23 cellular contexts compared by ENCODE assay signal in the genomic region with DNA sequence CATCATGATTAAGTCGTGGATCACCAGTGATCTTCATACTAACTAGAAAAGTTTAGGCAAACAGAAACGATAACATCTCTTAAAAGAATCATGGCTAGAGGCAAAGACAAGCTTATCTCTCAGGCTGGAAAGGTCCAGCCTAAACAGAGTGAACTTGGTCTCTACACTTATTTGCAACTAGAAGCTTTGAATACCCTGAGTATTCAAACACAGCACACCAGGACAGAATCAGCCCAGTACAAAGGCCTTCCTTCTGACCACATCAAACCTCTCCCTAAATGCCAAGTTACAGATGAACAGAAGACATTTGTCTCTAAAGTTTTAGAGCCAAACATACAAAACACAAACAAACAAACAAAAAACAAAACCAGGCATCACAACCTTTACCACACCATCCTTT. TPM values are rescaled to one million over a fixed set of nuclear protein-coding genes. Genes with fewer than 3 reads are reported as not detected.
"Had no signal": no experiment of that assay in that cellular context is flagged by ENCODE, and none has a peak within 500 bp of the region (broad histone marks: within the 10 kb centered on the region; RNA-seq: fewer than 3 reads in every experiment).

No MANE protein-coding gene starts in this region.

- DNase-seq: activated CD4-positive, alpha-beta T cell treated with anti-CD3 and anti-CD28 coated beads for 4 hours; activated CD8-positive, alpha-beta T cell treated with anti-CD3 and anti-CD28 coated beads for 36 hours; activated effector memory CD4-positive, alpha-beta T cell treated with anti-CD3 and anti-CD28 coated beads, Interleukin-2, amount 50 U/mL, for 16 hours; activated T-cell treated with anti-CD3 and anti-CD28 coated beads, Interleukin-2, amount 50 U/mL, for 48 hours; esophagus squamous epithelium; head of caudate nucleus; midbrain; naive thymus-derived CD4-positive, alpha-beta T cell; small intestine; stimulated activated CD4-positive, alpha-beta T cell treated with anti-CD3 and anti-CD28 coated beads, Interleukin-4, amount 100 ng/mL, for 4 hours; stimulated activated CD8-positive, alpha-beta memory T cell treated with anti-CD3 and anti-CD28 coated beads, Interleukin-4, amount 100 ng/mL, for 48 hours; stimulated activated naive CD4-positive, alpha-beta T cell treated with Interleukin-2 at 50 U/mL for 16 hours; substantia nigra had no signal

- H3K27me3 ChIP-seq: esophagus squamous epithelium, right atrium auricular region, tibial nerve had no signal

- H3K9me3 Mint-ChIP-seq: activated naive CD4-positive, alpha-beta T cell treated with anti-CD3 and anti-CD28 coated beads, Interleukin-2, amount 50 U/mL, for 24 hours had no signal

- H3K27me3 Mint-ChIP-seq: activated CD8-positive, alpha-beta T cell treated with anti-CD3 and anti-CD28 coated beads for 36 hours; activated naive CD4-positive, alpha-beta T cell treated with anti-CD3 and anti-CD28 coated beads, Interleukin-2, amount 50 U/mL, for 24 hours; brain; central memory CD8-positive, alpha-beta T cell had no signal

- ATAC-seq: activated CD8-positive, alpha-beta T cell treated with anti-CD3 and anti-CD28 coated beads for 36 hours; naive thymus-derived CD4-positive, alpha-beta T cell; SK-N-SH treated with all-trans-retinoic acid at 6 μM for 48 hours had no signal

- H3K9me3 ChIP-seq: esophagus squamous epithelium, right atrium auricular region, tibial nerve had no signal

- FAIRE-seq: small intestine had no signal

- H3K27ac Mint-ChIP-seq: activated CD8-positive, alpha-beta T cell treated with anti-CD3 and anti-CD28 coated beads for 36 hours; activated naive CD4-positive, alpha-beta T cell treated with anti-CD3 and anti-CD28 coated beads, Interleukin-2, amount 50 U/mL, for 24 hours; naive thymus-derived CD4-positive, alpha-beta T cell; T-helper 1 cell treated with Interleukin-12 subunit alpha and Interleukin-12 subunit beta and Interleukin-4 antibody, amounts not matched to agents 30 μg/mL and 1 μg/mL, for 36 hours had no signal

- H3K4me1 ChIP-seq: right atrium auricular region, tibial nerve had no signal

- H3K4me3 ChIP-seq: coronary artery, esophagus squamous epithelium, lung, right atrium auricular region, tibial nerve had no signal

- H3K4me3 Mint-ChIP-seq: activated CD8-positive, alpha-beta T cell treated with anti-CD3 and anti-CD28 coated beads for 36 hours; activated naive CD4-positive, alpha-beta T cell treated with anti-CD3 and anti-CD28 coated beads, Interleukin-2, amount 50 U/mL, for 24 hours; brain; central memory CD8-positive, alpha-beta T cell; naive thymus-derived CD4-positive, alpha-beta T cell; T-helper 1 cell treated with Interleukin-12 subunit alpha and Interleukin-12 subunit beta and Interleukin-4 antibody, amounts not matched to agents 30 μg/mL and 1 μg/mL, for 36 hours had no signal

- H3K4me1 Mint-ChIP-seq: activated naive CD4-positive, alpha-beta T cell treated with anti-CD3 and anti-CD28 coated beads, Interleukin-2, amount 50 U/mL, for 24 hours; central memory CD8-positive, alpha-beta T cell; naive thymus-derived CD4-positive, alpha-beta T cell had no signal

- H3K27ac ChIP-seq: coronary artery, esophagus squamous epithelium, right atrium auricular region, tibial nerve had no signal

- H3K36me3 ChIP-seq: esophagus squamous epithelium, right atrium auricular region, tibial nerve had no signal

- H3K36me3 Mint-ChIP-seq: activated naive CD4-positive, alpha-beta T cell treated with anti-CD3 and anti-CD28 coated beads, Interleukin-2, amount 50 U/mL, for 24 hours; naive thymus-derived CD4-positive, alpha-beta T cell had no signal

RNA-seq across cellular contexts. Expression of gene ELAVL2, which starts 57.2 kb away (rescaled TPM):
- total RNA-seq: activated CD8-positive, alpha-beta T cell treated with anti-CD3 and anti-CD28 coated beads for 36 hours; fibroblast of villous mesenchyme; naive thymus-derived CD4-positive, alpha-beta T cell had no signal
- polyA plus RNA-seq: naive thymus-derived CD4-positive, alpha-beta T cell had no signal
